ENCODE assay signal across 1 cellular context in the genomic region with DNA sequence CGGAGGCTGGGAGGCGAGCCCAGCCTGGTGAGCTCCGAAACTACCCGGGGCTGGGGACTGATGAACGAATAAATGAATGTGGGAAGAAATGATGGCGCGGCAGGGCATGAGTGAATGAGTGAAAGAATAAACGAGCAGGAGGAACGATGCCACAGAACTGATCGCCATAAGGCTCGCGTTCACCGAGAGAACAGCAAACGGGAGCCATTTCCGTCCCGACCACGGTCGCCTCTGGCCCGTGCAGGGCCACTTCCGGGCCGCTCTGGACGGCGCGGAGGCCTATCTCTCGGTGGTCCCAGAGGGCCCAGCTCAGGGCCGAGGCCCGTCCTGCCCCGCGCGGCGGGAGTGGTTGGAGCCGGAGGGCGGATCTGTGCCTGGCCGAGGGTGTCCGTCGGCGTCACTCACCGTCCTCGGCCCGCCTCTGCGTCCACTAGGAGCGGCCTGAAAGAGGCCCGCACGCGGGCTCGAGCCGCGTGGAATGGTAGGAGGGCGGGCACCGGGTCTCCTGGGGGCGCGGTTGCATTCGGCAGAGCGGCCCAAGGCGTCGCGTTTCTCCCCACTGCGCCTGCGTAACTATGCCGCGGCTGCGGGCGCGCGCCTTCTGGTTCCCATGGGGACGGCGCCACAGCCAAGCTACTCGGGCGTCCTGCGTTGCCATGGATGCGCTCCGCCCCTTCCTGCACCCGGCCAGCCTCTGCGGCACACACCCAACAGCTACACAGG.
TF ChIP-seq lines count a peak whose summit lies in the region.

ZNF497 (minus strand) TSS at position 480 of the 723 bp plus-strand sequence. CDS start 5,116 bp downstream, outside the sequence.

TF ChIP-seq in K562, 482 proteins besides CTCF, POLR2A, EP300 and RAD21 (continued from another document and continues in another):
- peak; percentile 81 for TF ChIP-seq BHLHE40 (IDR thresholded peaks at IDR 0.05; ENCODE audit: low read length)
- TF ChIP-seq PRMT5 (CRISPR knock-in tag; IDR thresholded peaks at IDR 0.05) = no peak
- peak; percentile 92 for TF ChIP-seq ELF2 (CRISPR knock-in tag; IDR thresholded peaks at IDR 0.05)
- TF ChIP-seq SRSF3 (IDR thresholded peaks at IDR 0.05; ENCODE audit: insufficient read depth, low read length) = no peak
- TF ChIP-seq EZH2 (IDR thresholded peaks at IDR 0.05; ENCODE audit: borderline replicate concordance, low read depth, low read length) = no peak
- TF ChIP-seq DLX4 (CRISPR knock-in tag; IDR thresholded peaks at IDR 0.05) = no peak
- TF ChIP-seq JUN (IDR thresholded peaks at IDR 0.05; ENCODE audit: borderline replicate concordance, low read depth, low read length) = no peak; the same call in 1 of the 2 replicates
- no peak for TF ChIP-seq JUN (CRISPR knock-in tag; IDR thresholded peaks at IDR 0.05; ENCODE audit: borderline replicate concordance)
- TF ChIP-seq NR3C1 (CRISPR knock-in tag; IDR thresholded peaks at IDR 0.05) = no peak
- peak; percentile 99 for TF ChIP-seq NFRKB (IDR thresholded peaks at IDR 0.05; ENCODE audit: low read depth)
- no peak for TF ChIP-seq SPI1 (IDR thresholded peaks at IDR 0.05; ENCODE audit: borderline replicate concordance, low read depth, low read length)
- TF ChIP-seq MYBL2 (IDR thresholded peaks at IDR 0.05; ENCODE audit: low read depth) = no peak
- no peak for TF ChIP-seq MYBL2 (CRISPR knock-in tag; IDR thresholded peaks at IDR 0.05; ENCODE audit: borderline replicate concordance)
- no peak for TF ChIP-seq KLF16 (IDR thresholded peaks at IDR 0.05)
- no peak for TF ChIP-seq ZSCAN32 (CRISPR knock-in tag; IDR thresholded peaks at IDR 0.05)
- peak; percentile 98 for TF ChIP-seq NKRF (IDR thresholded peaks at IDR 0.05; ENCODE audit: borderline replicate concordance)
- no peak; the same call in 1 of the 2 replicates for TF ChIP-seq RB1 (IDR thresholded peaks at IDR 0.05; ENCODE audit: low read depth)
- no peak for TF ChIP-seq SMAD4 (CRISPR knock-in tag; conservative IDR thresholded peaks at IDR 0.05)
- TF ChIP-seq CGGBP1 (CRISPR knock-in tag; IDR thresholded peaks at IDR 0.05) = no peak
- no peak; the same call in 1 of the 2 replicates for TF ChIP-seq ZNF274 (IDR thresholded peaks at IDR 0.05; ENCODE audit: borderline replicate concordance, low read depth, low read length)
- peak; percentile 94 for TF ChIP-seq MAX (CRISPR knock-in tag; IDR thresholded peaks at IDR 0.05)
- TF ChIP-seq ETV6 (IDR thresholded peaks at IDR 0.05; ENCODE audit: borderline replicate concordance in 1 of 2, low read depth in 2 of 2, low read length in 1 of 2) = 0 out of 4 replicates have a peak, but pooled peaks of 1 of the 2 experiments have one; percentile 34
- no peak for TF ChIP-seq ETV6 (CRISPR knock-in tag; IDR thresholded peaks at IDR 0.05; ENCODE audit: borderline replicate concordance)
- no peak for TF ChIP-seq SRSF9 (IDR thresholded peaks at IDR 0.05; ENCODE audit: borderline replicate concordance, low read depth, low read length)
- no peak for TF ChIP-seq ARID2 (IDR thresholded peaks at IDR 0.05)
- TF ChIP-seq, protein P1, sequence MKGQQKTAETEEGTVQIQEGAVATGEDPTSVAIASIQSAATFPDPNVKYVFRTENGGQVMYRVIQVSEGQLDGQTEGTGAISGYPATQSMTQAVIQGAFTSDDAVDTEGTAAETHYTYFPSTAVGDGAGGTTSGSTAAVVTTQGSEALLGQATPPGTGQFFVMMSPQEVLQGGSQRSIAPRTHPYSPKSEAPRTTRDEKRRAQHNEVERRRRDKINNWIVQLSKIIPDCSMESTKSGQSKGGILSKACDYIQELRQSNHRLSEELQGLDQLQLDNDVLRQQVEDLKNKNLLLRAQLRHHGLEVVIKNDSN (CRISPR knock-in tag; IDR thresholded peaks at IDR 0.05) = no peak
- TF ChIP-seq ZNF3 (CRISPR knock-in tag; IDR thresholded peaks at IDR 0.05) = no peak
- TF ChIP-seq NR2F6 (CRISPR knock-in tag; IDR thresholded peaks at IDR 0.05) = no peak
- TF ChIP-seq, protein P2, sequence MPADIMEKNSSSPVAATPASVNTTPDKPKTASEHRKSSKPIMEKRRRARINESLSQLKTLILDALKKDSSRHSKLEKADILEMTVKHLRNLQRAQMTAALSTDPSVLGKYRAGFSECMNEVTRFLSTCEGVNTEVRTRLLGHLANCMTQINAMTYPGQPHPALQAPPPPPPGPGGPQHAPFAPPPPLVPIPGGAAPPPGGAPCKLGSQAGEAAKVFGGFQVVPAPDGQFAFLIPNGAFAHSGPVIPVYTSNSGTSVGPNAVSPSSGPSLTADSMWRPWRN (IDR thresholded peaks at IDR 0.05; ENCODE audit: low read depth) = peak; percentile 31; the same call in 1 of the 2 replicates
- no peak for TF ChIP-seq ZNF699 (CRISPR knock-in tag; IDR thresholded peaks at IDR 0.05; ENCODE audit: insufficient replicate concordance)
- no peak; the same call in 1 of the 2 replicates for TF ChIP-seq JUND (IDR thresholded peaks at IDR 0.05; ENCODE audit: borderline replicate concordance, low read depth, low read length)
- TF ChIP-seq JUND (tag; IDR thresholded peaks at IDR 0.05; ENCODE audit: borderline replicate concordance, low read depth, low read length) = no peak; the same call in 2 of the 3 replicates
- TF ChIP-seq USF2 (CRISPR knock-in tag; IDR thresholded peaks at IDR 0.05) = no peak
- no peak for TF ChIP-seq KHSRP (IDR thresholded peaks at IDR 0.05)
- peak; percentile 62 for TF ChIP-seq RBM25 (IDR thresholded peaks at IDR 0.05; ENCODE audit: low read depth, low read length, severe bottlenecking)
- TF ChIP-seq NFIC (IDR thresholded peaks at IDR 0.05) = no peak
- peak; percentile 83 for TF ChIP-seq POLR2AphosphoS5 (IDR thresholded peaks at IDR 0.05; ENCODE audit: control insufficient read depth, insufficient read depth, low read depth, low read length)
- no peak for TF ChIP-seq HNRNPK (IDR thresholded peaks at IDR 0.05; ENCODE audit: low read depth, low read length, poor library complexity, severe bottlenecking)
- no peak for TF ChIP-seq ZNF311 (CRISPR knock-in tag; IDR thresholded peaks at IDR 0.05)
- TF ChIP-seq HDAC2 (IDR thresholded peaks at IDR 0.05) = peak; percentile 49; the same call in 1 of the 2 replicates
- peak; percentile 55 for TF ChIP-seq ZNF316 (IDR thresholded peaks at IDR 0.05)
- peak; percentile 27 for TF ChIP-seq POU5F1 (IDR thresholded peaks at IDR 0.05; ENCODE audit: borderline replicate concordance, low read depth, low read length, partially characterized antibody)
- TF ChIP-seq ZKSCAN8 (CRISPR knock-in tag; IDR thresholded peaks at IDR 0.05) = no peak
- peak; percentile 9; the same call in 1 of the 2 replicates for TF ChIP-seq LEF1 (IDR thresholded peaks at IDR 0.05)
- no peak for TF ChIP-seq NCOR1 (IDR thresholded peaks at IDR 0.05)
- TF ChIP-seq CAMTA2 (CRISPR knock-in tag; conservative IDR thresholded peaks at IDR 0.05) = no peak
- no peak; the same call in 1 of the 2 replicates for TF ChIP-seq SMARCE1 (IDR thresholded peaks at IDR 0.05)
- TF ChIP-seq RAD51 (IDR thresholded peaks at IDR 0.05; ENCODE audit: borderline replicate concordance, low read depth) = no peak
- no peak for TF ChIP-seq FOXA3 (CRISPR knock-in tag; conservative IDR thresholded peaks at IDR 0.05 in 1 of 2, IDR thresholded peaks at IDR 0.05 in 1 of 2)
- no peak for TF ChIP-seq MAFG (tag; conservative IDR thresholded peaks at IDR 0.05)
- TF ChIP-seq, protein P3, sequence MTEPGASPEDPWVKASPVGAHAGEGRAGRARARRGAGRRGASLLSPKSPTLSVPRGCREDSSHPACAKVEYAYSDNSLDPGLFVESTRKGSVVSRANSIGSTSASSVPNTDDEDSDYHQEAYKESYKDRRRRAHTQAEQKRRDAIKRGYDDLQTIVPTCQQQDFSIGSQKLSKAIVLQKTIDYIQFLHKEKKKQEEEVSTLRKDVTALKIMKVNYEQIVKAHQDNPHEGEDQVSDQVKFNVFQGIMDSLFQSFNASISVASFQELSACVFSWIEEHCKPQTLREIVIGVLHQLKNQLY (CRISPR knock-in tag; conservative IDR thresholded peaks at IDR 0.05) = no peak
- no peak for TF ChIP-seq ZSCAN29 (IDR thresholded peaks at IDR 0.05)
- no peak for TF ChIP-seq ZNF830 (CRISPR knock-in tag; IDR thresholded peaks at IDR 0.05)
- peak in 1 of 2 experiments; percentile 41; a peak in 1 of 4 replicates for TF ChIP-seq KDM4B (IDR thresholded peaks at IDR 0.05; ENCODE audit: borderline replicate concordance in 2 of 2, low read depth in 1 of 2)
- TF ChIP-seq, protein P4, sequence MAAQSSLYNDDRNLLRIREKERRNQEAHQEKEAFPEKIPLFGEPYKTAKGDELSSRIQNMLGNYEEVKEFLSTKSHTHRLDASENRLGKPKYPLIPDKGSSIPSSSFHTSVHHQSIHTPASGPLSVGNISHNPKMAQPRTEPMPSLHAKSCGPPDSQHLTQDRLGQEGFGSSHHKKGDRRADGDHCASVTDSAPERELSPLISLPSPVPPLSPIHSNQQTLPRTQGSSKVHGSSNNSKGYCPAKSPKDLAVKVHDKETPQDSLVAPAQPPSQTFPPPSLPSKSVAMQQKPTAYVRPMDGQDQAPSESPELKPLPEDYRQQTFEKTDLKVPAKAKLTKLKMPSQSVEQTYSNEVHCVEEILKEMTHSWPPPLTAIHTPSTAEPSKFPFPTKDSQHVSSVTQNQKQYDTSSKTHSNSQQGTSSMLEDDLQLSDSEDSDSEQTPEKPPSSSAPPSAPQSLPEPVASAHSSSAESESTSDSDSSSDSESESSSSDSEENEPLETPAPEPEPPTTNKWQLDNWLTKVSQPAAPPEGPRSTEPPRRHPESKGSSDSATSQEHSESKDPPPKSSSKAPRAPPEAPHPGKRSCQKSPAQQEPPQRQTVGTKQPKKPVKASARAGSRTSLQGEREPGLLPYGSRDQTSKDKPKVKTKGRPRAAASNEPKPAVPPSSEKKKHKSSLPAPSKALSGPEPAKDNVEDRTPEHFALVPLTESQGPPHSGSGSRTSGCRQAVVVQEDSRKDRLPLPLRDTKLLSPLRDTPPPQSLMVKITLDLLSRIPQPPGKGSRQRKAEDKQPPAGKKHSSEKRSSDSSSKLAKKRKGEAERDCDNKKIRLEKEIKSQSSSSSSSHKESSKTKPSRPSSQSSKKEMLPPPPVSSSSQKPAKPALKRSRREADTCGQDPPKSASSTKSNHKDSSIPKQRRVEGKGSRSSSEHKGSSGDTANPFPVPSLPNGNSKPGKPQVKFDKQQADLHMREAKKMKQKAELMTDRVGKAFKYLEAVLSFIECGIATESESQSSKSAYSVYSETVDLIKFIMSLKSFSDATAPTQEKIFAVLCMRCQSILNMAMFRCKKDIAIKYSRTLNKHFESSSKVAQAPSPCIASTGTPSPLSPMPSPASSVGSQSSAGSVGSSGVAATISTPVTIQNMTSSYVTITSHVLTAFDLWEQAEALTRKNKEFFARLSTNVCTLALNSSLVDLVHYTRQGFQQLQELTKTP (IDR thresholded peaks at IDR 0.05; ENCODE audit: low read depth in 1 of 2, partially characterized antibody in 2 of 2) = peak; percentile 44 to 67
- no peak for TF ChIP-seq SRSF7 (optimal IDR thresholded peaks at IDR 0.05; ENCODE audit: low read depth, low read length)
- TF ChIP-seq STAT6 (CRISPR knock-in tag; IDR thresholded peaks at IDR 0.05) = no peak
- TF ChIP-seq SMAD3 (CRISPR knock-in tag; conservative IDR thresholded peaks at IDR 0.05) = no peak
